ENCODE assay signal across 9 cellular contexts in the genomic region with DNA sequence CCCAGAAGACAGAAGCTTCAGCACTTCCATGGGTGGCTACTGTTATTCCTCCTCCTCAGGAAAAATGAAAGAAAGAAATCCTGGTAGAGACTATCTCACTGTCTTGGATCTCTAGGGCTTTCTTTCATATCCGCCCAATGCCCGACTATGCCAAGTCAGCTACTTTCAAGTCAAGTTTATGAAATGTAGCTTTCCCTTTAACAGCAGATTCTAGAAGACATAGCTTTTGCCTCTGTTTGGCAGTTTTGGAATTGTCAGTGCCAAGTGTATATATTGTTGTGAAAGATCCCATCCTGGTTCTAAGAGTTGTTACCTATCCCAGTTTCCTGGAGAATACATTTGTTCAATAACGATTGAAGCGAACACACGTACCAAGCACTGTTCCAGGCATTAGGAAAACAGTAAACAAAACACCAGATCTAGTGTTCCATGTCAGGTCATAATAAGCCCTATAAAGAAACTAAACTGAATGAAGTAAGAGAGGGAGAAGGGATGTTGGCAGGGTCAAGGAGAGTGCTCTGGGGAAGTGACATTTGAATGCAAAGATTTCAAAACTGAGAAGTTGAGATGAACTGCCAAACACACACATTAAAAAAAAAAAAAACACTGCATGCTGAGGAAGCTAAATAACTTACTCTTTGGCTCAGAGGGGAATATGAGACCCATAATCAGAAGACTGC.
A peak's percentile ranks its signal among the peaks of the same experiment; 100 is the strongest.
DNase-seq lines count a peak whose midpoint lies in the region; ATAC-seq and TF ChIP-seq lines count a peak whose summit lies in the region.
"Had no signal": no experiment of that assay in that cellular context is flagged by ENCODE, and none has a peak within 500 bp of the region (broad histone marks: within the 10 kb centered on the region; RNA-seq: fewer than 3 reads in every experiment).

No MANE protein-coding gene starts in this region.

- TF ChIP-seq CTCF in fibroblast of pulmonary artery (IDR thresholded peaks at IDR 0.05; ENCODE audit: low read length, missing control alignments), result no peak

- peak overlapping the region; percentile 75 for H3K27ac Mint-ChIP-seq in stimulated activated naive B cell treated with anti-CD40 and anti-IgM and Interleukin-4, amounts not matched to agents 10 μg/mL and 1 μg/mL and 100 μg/mL, for 72 hours

- ATAC-seq in GM19395 (IDR thresholded peaks at IDR 0.05; ENCODE audit: unreplicated experiment) (peak; percentile 21), HG03139 (IDR thresholded peaks at IDR 0.05; ENCODE audit: unreplicated experiment) (peak; percentile 26)
- peak; percentile 30 to 49 for ATAC-seq in stimulated activated naive B cell treated with anti-CD40 and anti-IgM and Interleukin-4, amounts not matched to agents 10 μg/mL and 1 μg/mL and 100 μg/mL, for 72 hours (replicated peaks)

- peaks cover 0 to 4% of the 10 kb centered on the region in 2 donors for H3K9me3 Mint-ChIP-seq in stimulated activated naive B cell treated with anti-CD40 and anti-IgM and Interleukin-4, amounts not matched to agents 10 μg/mL and 1 μg/mL and 100 μg/mL, for 72 hours

- no peaks in the 10 kb centered on the region for H3K27me3 ChIP-seq in effector memory CD4-positive, alpha-beta T cell (replicated peaks; ENCODE audit: control insufficient read depth, insufficient read depth, low read length, poor library complexity, severe bottlenecking)
- H3K27me3 ChIP-seq: cardiac muscle cell had no signal

- H3K4me1 Mint-ChIP-seq in stimulated activated naive B cell treated with anti-CD40 and anti-IgM and Interleukin-4, amounts not matched to agents 10 μg/mL and 1 μg/mL and 100 μg/mL, for 72 hours, result peaks cover 28 to 39% of the 10 kb centered on the region in 2 donors

- H3K27me3 Mint-ChIP-seq in stimulated activated naive B cell treated with anti-CD40 and anti-IgM and Interleukin-4, amounts not matched to agents 10 μg/mL and 1 μg/mL and 100 μg/mL, for 72 hours, result no peaks in the 10 kb centered on the region

- H3K27ac ChIP-seq in effector memory CD4-positive, alpha-beta T cell (ENCODE audit: insufficient read depth, low read length, poor library complexity, severe bottlenecking), result no peak overlapping the region
- H3K27ac ChIP-seq: cardiac muscle cell had no signal

- DNase-seq in fibroblast of pulmonary artery (ENCODE audit: low read depth) (peak; percentile 23), ecto neural progenitor cell (ENCODE audit: low spot score) (no peak), NCI-H187 treated with DMSO at 0.1 percent for 48 hours (lab: John Stamatoyannopoulos, UW) (no peak)
- no peak for DNase-seq in stimulated activated naive B cell treated with anti-CD40 and anti-IgM and Interleukin-4, amounts not matched to agents 10 μg/mL and 1 μg/mL and 100 μg/mL, for 72 hours
- DNase-seq in effector memory CD4-positive, alpha-beta T cell, result no peak
- DNase-seq: activated CD4-positive, CD25-positive, alpha-beta regulatory T cell had no signal

- peak overlapping the region; percentile 33 for H3K4me3 ChIP-seq in fibroblast of pulmonary artery (replicated peaks; ENCODE audit: low read depth, low read length)
- no peak overlapping the region for H3K4me3 ChIP-seq in effector memory CD4-positive, alpha-beta T cell (ENCODE audit: insufficient read depth, low read depth, low read length, poor library complexity, severe bottlenecking)
- H3K4me3 ChIP-seq: cardiac muscle cell had no signal

- no peaks in the 10 kb centered on the region for H3K36me3 ChIP-seq in effector memory CD4-positive, alpha-beta T cell (ENCODE audit: control insufficient read depth, insufficient read depth, low read length)
- H3K36me3 ChIP-seq: cardiac muscle cell had no signal

- H3K9me3 ChIP-seq in effector memory CD4-positive, alpha-beta T cell (ENCODE audit: control insufficient read depth, low read length), result no peaks in the 10 kb centered on the region

- H3K4me1 ChIP-seq in effector memory CD4-positive, alpha-beta T cell (ENCODE audit: control insufficient read depth, insufficient read depth, low read length, poor library complexity, severe bottlenecking), result no peaks in the 10 kb centered on the region

- H3K4me3 Mint-ChIP-seq in stimulated activated naive B cell treated with anti-CD40 and anti-IgM and Interleukin-4, amounts not matched to agents 10 μg/mL and 1 μg/mL and 100 μg/mL, for 72 hours, result peak overlapping the region; percentile 64 to 77

- H3K36me3 Mint-ChIP-seq in stimulated activated naive B cell treated with anti-CD40 and anti-IgM and Interleukin-4, amounts not matched to agents 10 μg/mL and 1 μg/mL and 100 μg/mL, for 72 hours, result peaks cover 0 to 4% of the 10 kb centered on the region in 2 donors
